17 cellular contexts compared by ENCODE assay signal in genomic region chr5:149627070-149627469, GRCh38.
"Had no signal": no experiment of that assay in that cellular context is flagged by ENCODE, and none has a peak within 500 bp of the region (broad histone marks: within the 10 kb centered on the region; RNA-seq: fewer than 3 reads in every experiment).

No MANE protein-coding gene starts in this region.

- DNase-seq: hippocampal formation; kidney glomerular epithelial cell; left cardiac atrium; left ventricle myocardium superior; midbrain; mucosa of descending colon; naive thymus-derived CD4-positive, alpha-beta T cell; ovary; posterior cingulate gyrus; retina; right cardiac atrium; spleen; stimulated activated CD4-positive, alpha-beta T cell treated with anti-CD3 and anti-CD28 coated beads, Interleukin-4, amount 100 ng/mL, for 24 hours; stimulated activated naive CD4-positive, alpha-beta T cell; tibial artery; trophoblast cell; upper lobe of right lung had no signal
